In the genomic region with DNA sequence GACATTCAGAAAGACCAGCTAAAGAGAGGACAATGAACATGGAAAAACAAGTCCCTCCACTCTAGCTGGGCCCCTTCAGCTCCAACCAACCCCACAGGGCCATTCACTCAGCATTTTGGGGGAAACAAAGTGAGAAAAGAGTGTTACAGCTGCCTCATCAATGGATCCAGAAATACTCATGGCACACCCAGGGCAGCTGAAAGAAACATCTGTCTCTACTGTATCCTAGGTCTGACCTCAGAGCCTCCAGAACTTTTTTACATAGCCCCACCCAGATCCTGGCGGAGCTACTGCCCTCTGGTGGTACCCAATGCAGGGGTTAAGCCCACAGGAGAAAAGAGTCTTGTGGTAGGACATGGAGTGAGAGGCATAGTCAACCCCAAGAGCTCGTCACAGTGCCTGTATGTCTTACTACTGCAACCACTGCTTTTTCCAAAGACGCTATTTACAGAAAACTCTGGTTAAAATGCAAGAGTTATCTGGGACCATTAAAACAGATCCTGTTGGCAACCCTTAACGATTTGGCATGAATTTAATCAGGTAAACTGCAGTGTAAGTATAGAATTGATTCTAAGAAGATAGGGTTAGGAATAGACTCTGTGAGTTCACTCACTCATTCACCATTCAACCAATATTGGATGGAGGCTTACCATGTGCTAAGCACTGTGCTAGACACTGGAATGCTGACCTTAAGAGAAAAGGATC, we compare ENCODE assay signal across 9 cellular contexts. TPM values are rescaled to one million over a fixed set of nuclear protein-coding genes. Genes with fewer than 3 reads are reported as not detected.
DNase-seq lines count a peak whose midpoint lies in the region; ATAC-seq, FAIRE-seq and TF ChIP-seq lines count a peak whose summit lies in the region.
"Had no signal": no experiment of that assay in that cellular context is flagged by ENCODE, and none has a peak within 500 bp of the region (broad histone marks: within the 10 kb centered on the region; RNA-seq: fewer than 3 reads in every experiment).

No MANE protein-coding gene starts in this region.

- peak; percentile 63 for DNase-seq in EH (ENCODE audit: low read depth)
- DNase-seq in IMR-90 = peak; percentile 28
- no peak for DNase-seq in T-helper 17 cell
- peak; percentile 76 for DNase-seq in endothelial cell (ENCODE audit: low spot score)
- peak; percentile 76 for DNase-seq in small intestine
- no peak for DNase-seq in mesenteric fat pad (ENCODE audit: low spot score)
- no peak for DNase-seq in GDM1 (lab: John Stamatoyannopoulos, UW)

- no peak for FAIRE-seq in small intestine (lab: Jason Lieb, UNC)
- FAIRE-seq: TTC549 had no signal

- WGBS in IMR-90 (ENCODE audit: extremely low coverage in 2 of 2, insufficient read length in 1 of 2), 2 experiments = no CpG with 5 or more reads among the region's 4 CpGs
- WGBS in small intestine, 3 donors = 60 to 77% (median 68%) methylated on average over 4 of the region's 4 CpGs

- H4K20me1 ChIP-seq in IMR-90 (ENCODE audit: insufficient read depth, low read length) = no peaks in the 10 kb centered on the region

- peak overlapping the region; percentile 51; the same call in 1 of the 2 replicates for H3K18ac ChIP-seq in IMR-90 (ENCODE audit: low read depth, low read length)

- H3K4me1 Mint-ChIP-seq in T-helper 17 cell = peaks cover 6% of the 10 kb centered on the region
- peaks cover 30% of the 10 kb centered on the region for H3K4me1 Mint-ChIP-seq in endothelial cell (ENCODE audit: unreplicated experiment)

- no peak overlapping the region for H2AK9ac ChIP-seq in IMR-90 (replicated peaks; ENCODE audit: low read depth, low read length, poor library complexity)

- no peak overlapping the region for H3K9ac ChIP-seq in IMR-90 (ENCODE audit: low read depth, low read length)

- POLR2A ChIA-PET in IMR-90 (lab: Charles Lee; ENCODE audit: unreplicated experiment) = no interaction called here

- H2BK20ac ChIP-seq in IMR-90 (ENCODE audit: low read depth, low read length) = peak overlapping the region; percentile 52

- H2AK5ac ChIP-seq in IMR-90 (ENCODE audit: low read depth, low read length) = peak overlapping the region; percentile 38; the same call in 1 of the 2 replicates

- H3K27me3 Mint-ChIP-seq in T-helper 17 cell = no peaks in the 10 kb centered on the region
- no peaks in the 10 kb centered on the region for H3K27me3 Mint-ChIP-seq in endothelial cell (ENCODE audit: unreplicated experiment)

- H3K36me3 Mint-ChIP-seq in T-helper 17 cell (ENCODE audit: low read depth) (peaks cover 7% of the 10 kb centered on the region), endothelial cell (ENCODE audit: low read depth, unreplicated experiment) (no peaks in the 10 kb centered on the region)

- peak overlapping the region; percentile 69 for H3K4ac ChIP-seq in IMR-90 (ENCODE audit: low read depth, low read length)

- H3K4me3 ChIP-seq in IMR-90 (ENCODE audit: insufficient read depth, low read depth, low read length) (no peak overlapping the region), small intestine (ENCODE audit: low read depth in 1 of 2, low read length in 2 of 2) (no peak overlapping the region)

- no peak overlapping the region for H3K4me2 ChIP-seq in IMR-90 (ENCODE audit: low read depth, low read length)

- CTCF ChIA-PET in IMR-90 (lab: Yijun Ruan, JAX) = interaction anchor here (0.6 to 1.4 kb wide), 4 partner anchors 9 to 474 kb away, joined by 3 to 7 read pairs (median 4); no protein-coding TSS in a partner anchor

- ATAC-seq in IMR-90 (ENCODE audit: low read depth) (peak; percentile 40; the same call in 1 of the 2 replicates), T-helper 17 cell (peak; percentile 55), HG02623 (IDR thresholded peaks at IDR 0.05; ENCODE audit: unreplicated experiment) (no peak)

- no peak for TF ChIP-seq POLR2A in IMR-90 (IDR thresholded peaks at IDR 0.05; ENCODE audit: low read depth, low read length)

- H3K14ac ChIP-seq in IMR-90 (replicated peaks; ENCODE audit: low read depth, low read length) = peak overlapping the region; percentile 33

- H3K4me3 Mint-ChIP-seq in T-helper 17 cell (no peak overlapping the region), endothelial cell (ENCODE audit: unreplicated experiment) (no peak overlapping the region)

- BruUV-seq in IMR-90 (replicated peaks; lab: Mats Ljungman, UMichigan) = no TSS peak

- H3K56ac ChIP-seq in IMR-90 (ENCODE audit: extremely low read depth, insufficient read depth, low read length) = no peak overlapping the region

- H3K9me3 Mint-ChIP-seq in endothelial cell (ENCODE audit: unreplicated experiment) = no peaks in the 10 kb centered on the region

- H3K36me3 ChIP-seq in IMR-90 (ENCODE audit: control insufficient read depth, insufficient read depth, low read length) = 0 out of 2 replicates have a peak, but pooled peaks cover 2% of the 10 kb centered on the region
- no peaks in the 10 kb centered on the region for H3K36me3 ChIP-seq in small intestine (ENCODE audit: control insufficient read depth in 2 of 2, insufficient read depth in 2 of 2, low read length in 2 of 2)

- peak; percentile 33 for TF ChIP-seq RAD21 in IMR-90 (IDR thresholded peaks at IDR 0.05; ENCODE audit: low read length)

- peaks cover 0 to 22% of the 10 kb centered on the region in 2 experiments; a peak in 2 of 4 replicates for H3K79me1 ChIP-seq in IMR-90 (ENCODE audit: low read depth in 1 of 2, low read length in 2 of 2)

- peaks cover 19% of the 10 kb centered on the region for H3K9me1 ChIP-seq in IMR-90 (ENCODE audit: insufficient read depth, low read length)

- intact Hi-C loops in IMR-90 (cut with micrococcal nuclease) = no loop called here

- no peaks in the 10 kb centered on the region for H3K27me3 ChIP-seq in IMR-90 (ENCODE audit: control insufficient read depth, insufficient read depth, low read length)
- no peaks in the 10 kb centered on the region for H3K27me3 ChIP-seq in small intestine (ENCODE audit: control insufficient read depth in 2 of 2, insufficient read depth in 2 of 2, low read length in 2 of 2)

- H2AFZ ChIP-seq in IMR-90 (replicated peaks; ENCODE audit: low read length, poor library complexity) = no peak overlapping the region

- peak overlapping the region; percentile 61; the same call in 1 of the 2 replicates for H4K5ac ChIP-seq in IMR-90 (ENCODE audit: low read depth, low read length)

- H3K9me3 ChIP-seq in IMR-90 (ENCODE audit: control insufficient read depth, insufficient read depth, low read length) (no peaks in the 10 kb centered on the region), T-helper 17 cell (ENCODE audit: control insufficient read depth, low read length, poor library complexity, severe bottlenecking) (no peaks in the 10 kb centered on the region), small intestine (ENCODE audit: control insufficient read depth, low read depth) (no peaks in the 10 kb centered on the region)

- in situ Hi-C loops in IMR-90 (cut with MboI; ENCODE audit: low sequenced_read_pairs) = no loop called here

- dilution Hi-C loops in IMR-90 (cut with HindIII; ENCODE audit: low sequenced_read_pairs, unreplicated experiment) = no loop called here

- H4K8ac ChIP-seq in IMR-90 (ENCODE audit: low read depth in 2 of 2, low read length in 2 of 2) = peak overlapping the region in 1 of 2 experiments; percentile 47; a peak in 2 of 4 replicates

- no peak overlapping the region for H3K27ac ChIP-seq in IMR-90 (ENCODE audit: insufficient read depth, low read length)
- no peak overlapping the region for H3K27ac ChIP-seq in small intestine (ENCODE audit: low read depth in 1 of 2, low read length in 1 of 2)

- H3K23ac ChIP-seq in IMR-90 (ENCODE audit: low read depth, low read length) = no peak overlapping the region

- peak overlapping the region; percentile 60 for H2BK120ac ChIP-seq in IMR-90 (ENCODE audit: low read depth, low read length)

- H4K91ac ChIP-seq in IMR-90 (ENCODE audit: insufficient read depth, low read depth, low read length) = peak overlapping the region; percentile 71

- H2BK5ac ChIP-seq in IMR-90 (ENCODE audit: low read depth, low read length, poor library complexity, severe bottlenecking) = no peak overlapping the region

- H2BK15ac ChIP-seq in IMR-90 (ENCODE audit: low read depth, low read length) = peak overlapping the region; percentile 63; the same call in 2 of the 3 replicates

- no peak overlapping the region for H3K27ac Mint-ChIP-seq in T-helper 17 cell
- peak overlapping the region; percentile 88 for H3K27ac Mint-ChIP-seq in endothelial cell (ENCODE audit: unreplicated experiment)

- H3K4me1 ChIP-seq in IMR-90 (ENCODE audit: control insufficient read depth, insufficient read depth, low read length) (peaks cover 24% of the 10 kb centered on the region), small intestine (ENCODE audit: control insufficient read depth in 2 of 2, insufficient read depth in 1 of 2, low read depth in 1 of 2, low read length in 1 of 2) (peaks cover 4 to 6% of the 10 kb centered on the region in 2 donors)

- TF ChIP-seq CTCF in IMR-90 (conservative IDR thresholded peaks at IDR 0.05; ENCODE audit: low read depth, low read length) (peak; percentile 33), endothelial cell (IDR thresholded peaks at IDR 0.05; ENCODE audit: unreplicated experiment) (peak; percentile 62)

TF ChIP-seq in IMR-90, 13 proteins besides CTCF, POLR2A, EP300 and RAD21:
- peak; percentile 43; the same call in 1 of the 2 replicates for TF ChIP-seq SMC3 (IDR thresholded peaks at IDR 0.05; ENCODE audit: low read depth, low read length)
- TF ChIP-seq BHLHE40 (IDR thresholded peaks at IDR 0.05; ENCODE audit: low read depth, low read length) = no peak

RNA-seq across cellular contexts. Expression of gene FAM83C, which starts 37.4 kb away (rescaled TPM):
- total RNA-seq in IMR-90 (2012; rRNA removed) (not detected in 2 replicates), T-helper 17 cell (not detected), endothelial cell (ENCODE audit: unreplicated experiment) (not detected), mesenteric fat pad (not detected)
- polyA plus RNA-seq in IMR-90 (2012; rRNA removed) (0.02 and 0.03 TPM in 2 replicates), small intestine (under 1 TPM in 1 of 3 donors, not detected in 2; 0.27 TPM)
- polyA plus RNA-seq in IMR-90 (2012; cell fraction: cytosol; rRNA removed) = 0.02 TPM in 1 of 2 replicates, not detected in the other
- 0.03 and 0.13 TPM in 2 replicates for polyA plus RNA-seq in IMR-90 (2012; cell fraction: nucleus; rRNA removed; ENCODE audit: low replicate concordance)

RNA-seq across cellular contexts. Expression of gene EIF6, which starts 45.0 kb away (rescaled TPM):
- total RNA-seq in IMR-90 (2012; rRNA removed) = 215 and 227 TPM in 2 replicates
- 215 and 258 TPM in 2 replicates for polyA plus RNA-seq in IMR-90 (2012; rRNA removed)
- 163 and 323 TPM in 2 replicates for polyA plus RNA-seq in IMR-90 (2012; cell fraction: cytosol; rRNA removed)
- 385 and 588 TPM in 2 replicates for polyA plus RNA-seq in IMR-90 (2012; cell fraction: nucleus; rRNA removed; ENCODE audit: low replicate concordance)
- 10 to 100 TPM; 39.4 to 43.6 TPM for total RNA-seq in T-helper 17 cell
- total RNA-seq in endothelial cell (ENCODE audit: unreplicated experiment) = 120 TPM
- polyA plus RNA-seq in small intestine = 100 to 1,000 TPM; 255 to 394 (median 313) TPM
- 93.1 TPM for total RNA-seq in mesenteric fat pad

RNA-seq across cellular contexts. Expression of gene MMP24OS, which starts 51.7 kb away (rescaled TPM):
- total RNA-seq in IMR-90 (2012; rRNA removed) (5.9 and 7.2 TPM in 2 replicates), T-helper 17 cell (10 to 100 TPM; 60.8 to 64.4 TPM), endothelial cell (ENCODE audit: unreplicated experiment) (80.7 TPM), mesenteric fat pad (87.6 TPM)
- polyA plus RNA-seq in IMR-90 (2012; rRNA removed) (64.9 and 67.6 TPM in 2 replicates), small intestine (10 to 100 TPM; 28.4 to 88.8 (median 57.8) TPM)
- polyA plus RNA-seq in IMR-90 (2012; cell fraction: cytosol; rRNA removed) = 56.9 and 92.5 TPM in 2 replicates
- 54.7 and 75.9 TPM in 2 replicates for polyA plus RNA-seq in IMR-90 (2012; cell fraction: nucleus; rRNA removed; ENCODE audit: low replicate concordance)

Comparison
In these comparisons a context has a peak if more than half of its experiments do, and no peak if none do; other contexts are left out.
1. DNase-seq: peak in EH (single experiment), IMR-90 (single experiment), endothelial cell (single experiment) and small intestine (single experiment); none in T-helper 17 cell (0 of 3), mesenteric fat pad (single experiment) and GDM1 (single experiment).